9 cellular contexts compared by ENCODE assay signal in the genomic region with DNA sequence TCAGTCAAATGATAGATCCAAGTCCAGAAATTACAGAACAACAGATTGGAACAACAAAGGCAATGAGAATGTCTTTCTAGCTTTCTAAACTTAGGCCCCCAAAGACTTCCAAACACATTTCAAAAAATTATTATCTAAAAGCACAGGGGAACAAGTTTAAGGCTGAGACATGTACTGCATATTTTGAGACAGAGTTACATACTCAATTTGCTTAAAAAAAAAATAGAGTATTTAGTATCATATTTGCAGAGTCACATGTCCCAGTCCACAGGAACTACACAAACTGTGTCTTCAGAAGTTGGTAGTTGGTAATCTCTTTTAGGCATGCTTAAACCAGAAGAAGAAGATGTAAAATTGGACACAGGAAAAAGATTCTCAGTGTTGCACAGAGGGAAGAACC.
DNase-seq lines count a peak whose midpoint lies in the region; ATAC-seq and TF ChIP-seq lines count a peak whose summit lies in the region.
"Had no signal": no experiment of that assay in that cellular context is flagged by ENCODE, and none has a peak within 500 bp of the region (broad histone marks: within the 10 kb centered on the region; RNA-seq: fewer than 3 reads in every experiment).

No MANE protein-coding gene starts in this region.

- peaks cover 6% of the 10 kb centered on the region for H3K9me3 Mint-ChIP-seq in activated naive CD4-positive, alpha-beta T cell treated with anti-CD3 and anti-CD28 coated beads, Interleukin-2, amount 50 U/mL, for 24 hours
- no peaks in the 10 kb centered on the region for H3K9me3 Mint-ChIP-seq in activated naive CD8-positive, alpha-beta T cell treated with anti-CD3 and anti-CD28 coated beads for 36 hours
- H3K9me3 Mint-ChIP-seq in progenitor cell of endocrine pancreas (ENCODE audit: low read depth): no peaks in the 10 kb centered on the region

- H3K23ac ChIP-seq in mesenchymal stem cell (ENCODE audit: low read length in 2 of 2): no peak overlapping the region

- H3K36me3 Mint-ChIP-seq in activated naive CD4-positive, alpha-beta T cell treated with anti-CD3 and anti-CD28 coated beads, Interleukin-2, amount 50 U/mL, for 24 hours: peaks cover 10% of the 10 kb centered on the region
- peaks cover 17% of the 10 kb centered on the region for H3K36me3 Mint-ChIP-seq in activated naive CD8-positive, alpha-beta T cell treated with anti-CD3 and anti-CD28 coated beads for 36 hours
- H3K36me3 Mint-ChIP-seq in progenitor cell of endocrine pancreas (ENCODE audit: insufficient read depth): no peaks in the 10 kb centered on the region

- intact Hi-C loops in upper lobe of right lung (cut with DNase I): no loop called here

- H3K9me3 ChIP-seq in mesenchymal stem cell (ENCODE audit: control insufficient read depth, low read length) (no peaks in the 10 kb centered on the region), upper lobe of right lung (no peaks in the 10 kb centered on the region)

- H3K4me2 ChIP-seq in mesenchymal stem cell (ENCODE audit: low read length, poor library complexity, severe bottlenecking): no peak overlapping the region

- H2AFZ ChIP-seq in mesenchymal stem cell (ENCODE audit: low read depth, low read length): no peak overlapping the region

- no peak for DNase-seq in activated naive CD4-positive, alpha-beta T cell treated with anti-CD3 and anti-CD28 coated beads, Interleukin-2, amount 50 U/mL, for 16 hours
- DNase-seq in activated naive CD8-positive, alpha-beta T cell treated with anti-CD3 and anti-CD28 coated beads for 36 hours: no peak
- DNase-seq in mesenchymal stem cell: no peak
- DNase-seq in upper lobe of right lung: no peak
- DNase-seq in progenitor cell of endocrine pancreas (ENCODE audit: low spot score, unreplicated experiment): no peak
- DNase-seq in HCEC 1CT: no peak

- H2BK15ac ChIP-seq in mesenchymal stem cell (ENCODE audit: low read depth, poor library complexity, severe bottlenecking): no peak overlapping the region

- H3K14ac ChIP-seq in mesenchymal stem cell (ENCODE audit: low read length in 2 of 2): no peak overlapping the region

- H3K4ac ChIP-seq in mesenchymal stem cell (ENCODE audit: low read depth in 1 of 2, low read length in 2 of 2): peak overlapping the region in 1 of 2 experiments; percentile 62

- H2BK120ac ChIP-seq in mesenchymal stem cell (ENCODE audit: low read depth, low read length): peak overlapping the region; percentile 88

- no peak overlapping the region for H4K91ac ChIP-seq in mesenchymal stem cell (ENCODE audit: low read length)

- no peaks in the 10 kb centered on the region for H3K27me3 Mint-ChIP-seq in activated naive CD4-positive, alpha-beta T cell treated with anti-CD3 and anti-CD28 coated beads, Interleukin-2, amount 50 U/mL, for 24 hours
- H3K27me3 Mint-ChIP-seq in activated naive CD8-positive, alpha-beta T cell treated with anti-CD3 and anti-CD28 coated beads for 36 hours: no peaks in the 10 kb centered on the region
- no peaks in the 10 kb centered on the region for H3K27me3 Mint-ChIP-seq in progenitor cell of endocrine pancreas

- peaks cover 96% of the 10 kb centered on the region for H3K4me1 Mint-ChIP-seq in activated naive CD4-positive, alpha-beta T cell treated with anti-CD3 and anti-CD28 coated beads, Interleukin-2, amount 50 U/mL, for 24 hours
- H3K4me1 Mint-ChIP-seq in activated naive CD8-positive, alpha-beta T cell treated with anti-CD3 and anti-CD28 coated beads for 36 hours: peaks cover 82% of the 10 kb centered on the region
- H3K4me1 Mint-ChIP-seq in progenitor cell of endocrine pancreas (ENCODE audit: low read depth): peaks cover 20% of the 10 kb centered on the region

- TF ChIP-seq CTCF in upper lobe of right lung (IDR thresholded peaks at IDR 0.05) (no peak), progenitor cell of endocrine pancreas (IDR thresholded peaks at IDR 0.05; ENCODE audit: unreplicated experiment) (no peak)

- peaks cover 17% of the 10 kb centered on the region for H3K79me1 ChIP-seq in mesenchymal stem cell (replicated peaks; ENCODE audit: low read length, poor library complexity, severe bottlenecking)

- H3K9ac ChIP-seq in mesenchymal stem cell (ENCODE audit: low read length): peak overlapping the region; percentile 39

- peak overlapping the region; percentile 65 for H2AK5ac ChIP-seq in mesenchymal stem cell (ENCODE audit: low read length, severe bottlenecking)

- H4K8ac ChIP-seq in mesenchymal stem cell (ENCODE audit: low read length): no peak overlapping the region

- no peak overlapping the region for H3K4me3 ChIP-seq in mesenchymal stem cell (ENCODE audit: insufficient read depth in 1 of 2, low read depth in 1 of 2, low read length in 2 of 2)
- H3K4me3 ChIP-seq in upper lobe of right lung: no peak overlapping the region

- H3K27ac Mint-ChIP-seq in activated naive CD4-positive, alpha-beta T cell treated with anti-CD3 and anti-CD28 coated beads, Interleukin-2, amount 50 U/mL, for 24 hours: peak overlapping the region; percentile 99
- peak overlapping the region; percentile 99 for H3K27ac Mint-ChIP-seq in activated naive CD8-positive, alpha-beta T cell treated with anti-CD3 and anti-CD28 coated beads for 36 hours
- H3K27ac Mint-ChIP-seq in progenitor cell of endocrine pancreas: no peak overlapping the region

- peak overlapping the region; percentile 73 for H3K4me3 Mint-ChIP-seq in activated naive CD4-positive, alpha-beta T cell treated with anti-CD3 and anti-CD28 coated beads, Interleukin-2, amount 50 U/mL, for 24 hours
- peak overlapping the region; percentile 71 for H3K4me3 Mint-ChIP-seq in activated naive CD8-positive, alpha-beta T cell treated with anti-CD3 and anti-CD28 coated beads for 36 hours
- H3K4me3 Mint-ChIP-seq in progenitor cell of endocrine pancreas (ENCODE audit: low read depth): no peak overlapping the region

- H3K27ac ChIP-seq in mesenchymal stem cell (ENCODE audit: low read length, poor library complexity, severe bottlenecking): peak overlapping the region; percentile 81
- H3K27ac ChIP-seq in upper lobe of right lung: peak overlapping the region; percentile 75
- H3K27ac ChIP-seq: C4-2B had no signal

- H3K4me1 ChIP-seq in mesenchymal stem cell (ENCODE audit: control insufficient read depth, insufficient read depth, low read depth, low read length): peaks cover 6% of the 10 kb centered on the region
- H3K4me1 ChIP-seq in upper lobe of right lung: peaks cover 78% of the 10 kb centered on the region

- H3K18ac ChIP-seq in mesenchymal stem cell (ENCODE audit: low read depth in 1 of 2, low read length in 2 of 2): peak overlapping the region in 1 of 2 experiments; percentile 83

- ATAC-seq in upper lobe of right lung (no peak), HG03342 (IDR thresholded peaks at IDR 0.05; ENCODE audit: unreplicated experiment) (no peak)

- peak overlapping the region in 1 of 2 experiments; percentile 64 for H2BK12ac ChIP-seq in mesenchymal stem cell (ENCODE audit: low read length in 2 of 2)

- no peaks in the 10 kb centered on the region for H3K36me3 ChIP-seq in mesenchymal stem cell (ENCODE audit: control insufficient read depth in 1 of 2, insufficient read depth in 2 of 2, low read depth in 1 of 2, low read length in 2 of 2)
- no peaks in the 10 kb centered on the region for H3K36me3 ChIP-seq in upper lobe of right lung

- H3K27me3 ChIP-seq in mesenchymal stem cell (ENCODE audit: control insufficient read depth in 1 of 2, insufficient read depth in 1 of 2, low read length in 2 of 2) (no peaks in the 10 kb centered on the region), upper lobe of right lung (no peaks in the 10 kb centered on the region)

- no peak overlapping the region for H2BK5ac ChIP-seq in mesenchymal stem cell (ENCODE audit: low read depth, low read length, poor library complexity, severe bottlenecking)
